8 cellular contexts compared by ENCODE assay signal in genomic region chr16:3880623-3881498, GRCh38. TPM values are rescaled to one million over a fixed set of nuclear protein-coding genes. Genes with fewer than 3 reads are reported as not detected.
DNase-seq lines count a peak whose midpoint lies in the region; ATAC-seq and TF ChIP-seq lines count a peak whose summit lies in the region.

CREBBP (minus strand) TSS chr16:3880713; CDS start chr16:3879916, 797 bp downstream.

- peak within 1 kb of the TSS; percentile 94 for H3K27ac Mint-ChIP-seq in CD4-positive, alpha-beta T cell

- peaks cover 46% of the 10 kb centered on the region for H3K4me1 Mint-ChIP-seq in CD4-positive, alpha-beta T cell (ENCODE audit: low read depth)

- CTCF ChIA-PET in CD4-positive, alpha-beta T cell (lab: Charles Lee): no interaction called here

- POLR2A ChIA-PET in CD4-positive, alpha-beta T cell (lab: Charles Lee): interaction anchor here (0.6 to 1.3 kb wide), 10 partner anchors 9 to 392 kb away, joined by 3 to 5 read pairs (median 4); partner anchors contain the start of genes CLUAP1, TFAP4 and TRAP1

- intact Hi-C loops in CD4-positive, alpha-beta T cell (cut with DNase I, micrococcal nuclease): loop anchor here in 1 of 2 experiments (1.0 to 5.0 kb wide), 4 partner anchors 164 to 371 kb away; partner anchors contain the start of genes SLX4 and TRAP1

- DNase-seq in CD4-positive, alpha-beta T cell: peak; percentile 70 to 88 (median 84)
- DNase-seq in HS-27A (ENCODE audit: low read depth) (peak; percentile 47), medulla oblongata (ENCODE audit: extremely low spot score) (peak; percentile 90)
- DNase-seq in NK-92 treated with Interleukin-12 subunit alpha and Interleukin-12 subunit beta, amount 100 ng/mL, for 24 hours (lab: John Stamatoyannopoulos, UW): peak; percentile 69
- DNase-seq in activated CD8-positive, alpha-beta memory T cell treated with anti-CD3 and anti-CD28 coated beads for 24 hours: peak; percentile 93
- peak; percentile 82 to 83 (median 83) for DNase-seq in effector memory CD4-positive, alpha-beta T cell
- DNase-seq in stimulated activated CD4-positive, alpha-beta T cell treated with anti-CD3 and anti-CD28 coated beads, TNF-alpha, amount 100 ng/mL, for 48 hours (ENCODE audit: low read depth in 3 of 3): peak; percentile 65 to 86 (median 73)

- no peaks in the 10 kb centered on the region for H3K9me3 Mint-ChIP-seq in CD4-positive, alpha-beta T cell

- no peaks in the 10 kb centered on the region for H3K36me3 ChIP-seq in effector memory CD4-positive, alpha-beta T cell (ENCODE audit: control insufficient read depth, insufficient read depth, low read length)

- H3K27me3 Mint-ChIP-seq in CD4-positive, alpha-beta T cell: peaks cover 8% of the 10 kb centered on the region

- peak; percentile 79 for ATAC-seq in CD4-positive, alpha-beta T cell (ENCODE audit: poor library complexity)
- ATAC-seq in GM19463 (IDR thresholded peaks at IDR 0.05; ENCODE audit: unreplicated experiment): peak; percentile 82

- peaks cover 15% of the 10 kb centered on the region for H3K4me1 ChIP-seq in effector memory CD4-positive, alpha-beta T cell (ENCODE audit: control insufficient read depth, insufficient read depth, low read length, poor library complexity, severe bottlenecking)

- H3K36me3 Mint-ChIP-seq in CD4-positive, alpha-beta T cell (ENCODE audit: low read depth): peaks cover 31% of the 10 kb centered on the region

- H3K27me3 ChIP-seq in CD4-positive, alpha-beta T cell (ENCODE audit: control insufficient read depth, insufficient read depth, low read length): no peaks in the 10 kb centered on the region
- H3K27me3 ChIP-seq in effector memory CD4-positive, alpha-beta T cell (replicated peaks; ENCODE audit: control insufficient read depth, insufficient read depth, low read length, poor library complexity, severe bottlenecking): no peaks in the 10 kb centered on the region

- peak within 1 kb of the TSS; percentile 78 for H3K4me3 ChIP-seq in effector memory CD4-positive, alpha-beta T cell (ENCODE audit: insufficient read depth, low read depth, low read length, poor library complexity, severe bottlenecking)

- no peak within 1 kb of the TSS for H3K27ac ChIP-seq in CD4-positive, alpha-beta T cell (ENCODE audit: low read depth, low read length)
- H3K27ac ChIP-seq in effector memory CD4-positive, alpha-beta T cell (ENCODE audit: insufficient read depth, low read length, poor library complexity, severe bottlenecking): peak within 1 kb of the TSS; percentile 66

- no peaks in the 10 kb centered on the region for H3K9me3 ChIP-seq in CD4-positive, alpha-beta T cell (ENCODE audit: control insufficient read depth, low read length)
- H3K9me3 ChIP-seq in effector memory CD4-positive, alpha-beta T cell (ENCODE audit: control insufficient read depth, low read length): no peaks in the 10 kb centered on the region

- no peak for TF ChIP-seq CTCF in CD4-positive, alpha-beta T cell (IDR thresholded peaks at IDR 0.05)

- H3K4me3 Mint-ChIP-seq in CD4-positive, alpha-beta T cell: peak within 1 kb of the TSS; percentile 93

RNA-seq across cellular contexts. Expression of gene CREBBP, which starts in this region (rescaled TPM):
- 100 to 1,000 TPM; 145 to 152 TPM for total RNA-seq in CD4-positive, alpha-beta T cell
